ENCODE assay signal across 8 cellular contexts in the genomic region with DNA sequence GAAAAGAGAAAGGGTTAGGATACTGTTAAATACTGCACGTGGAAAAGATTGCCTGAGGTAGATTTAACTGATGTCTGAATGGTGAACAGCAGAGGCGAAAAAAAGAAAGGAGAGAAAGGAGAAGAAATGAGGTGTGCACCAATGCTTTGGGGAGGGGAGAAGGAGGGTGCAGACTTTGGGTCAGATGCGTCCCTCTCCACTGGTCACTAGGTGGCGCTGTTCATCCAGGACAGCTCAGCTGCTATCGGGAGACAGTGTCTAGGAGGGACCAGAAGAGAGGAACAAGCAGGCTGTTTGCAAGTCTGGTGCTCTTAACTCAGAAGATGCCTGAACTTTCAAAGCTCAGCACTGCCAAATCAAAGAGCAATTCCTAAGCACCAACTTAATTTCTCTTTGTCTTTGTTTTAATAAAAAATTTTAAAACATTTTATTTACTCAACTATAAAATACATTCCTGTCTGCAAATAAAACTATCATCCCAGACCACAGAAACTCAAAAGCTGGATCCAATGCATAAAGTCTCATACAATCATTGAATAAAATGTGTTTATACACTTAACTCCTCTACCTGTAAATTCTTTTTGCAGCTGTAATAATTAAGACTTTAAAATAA.
A peak's percentile ranks its signal among the peaks of the same experiment; 100 is the strongest.
DNase-seq lines count a peak whose midpoint lies in the region; ATAC-seq and TF ChIP-seq lines count a peak whose summit lies in the region.

No MANE protein-coding gene starts in this region.

- ATAC-seq in GM21515 (IDR thresholded peaks at IDR 0.05; ENCODE audit: unreplicated experiment): peak; percentile 87

- H2BK120ac ChIP-seq in trophoblast cell (ENCODE audit: insufficient read depth, low read length, poor library complexity): no peak overlapping the region

- H4K8ac ChIP-seq in trophoblast cell (ENCODE audit: low read depth, low read length): no peak overlapping the region

- no peak overlapping the region for H3K23ac ChIP-seq in trophoblast cell (ENCODE audit: low read length)

- H3K79me1 ChIP-seq in trophoblast cell (ENCODE audit: low read length): no peaks in the 10 kb centered on the region

- no peak overlapping the region for H3K27ac ChIP-seq in OCI-LY3 (ENCODE audit: low read length)
- no peak overlapping the region for H3K27ac ChIP-seq in trophoblast cell (ENCODE audit: low read depth, low read length)

- H3K27me3 ChIP-seq in OCI-LY3 (ENCODE audit: low read depth, low read length) (peaks cover 59% of the 10 kb centered on the region), trophoblast cell (ENCODE audit: insufficient read depth, low read length) (no peaks in the 10 kb centered on the region)

- peak; percentile 78 for TF ChIP-seq CTCF in OCI-LY3 (IDR thresholded peaks at IDR 0.05; ENCODE audit: low read depth, low read length)

- H4K20me1 ChIP-seq in OCI-LY3 (ENCODE audit: insufficient read depth, low read length): no peaks in the 10 kb centered on the region

- H4K12ac ChIP-seq in trophoblast cell (ENCODE audit: low read depth, low read length): no peak overlapping the region

- TF ChIP-seq EP300 in Ishikawa (IDR thresholded peaks at IDR 0.05; ENCODE audit: borderline replicate concordance): no peak

- no peak overlapping the region for H2AK5ac ChIP-seq in trophoblast cell (ENCODE audit: low read length)

- no peak overlapping the region for H4K91ac ChIP-seq in trophoblast cell (ENCODE audit: low read depth, low read length)

- H3K79me2 ChIP-seq in OCI-LY3 (ENCODE audit: low read length): no peaks in the 10 kb centered on the region
- H3K79me2 ChIP-seq in trophoblast cell (ENCODE audit: control insufficient read depth, insufficient read depth, low read length, poor library complexity): no peaks in the 10 kb centered on the region

- H3K9ac ChIP-seq in OCI-LY3 (ENCODE audit: low read length) (no peak overlapping the region), trophoblast cell (ENCODE audit: low read length) (no peak overlapping the region)

- H2BK12ac ChIP-seq in trophoblast cell (ENCODE audit: low read length): no peak overlapping the region

- H3K14ac ChIP-seq in trophoblast cell (ENCODE audit: low read length): no peak overlapping the region

- H3K4me3 ChIP-seq in OCI-LY3 (ENCODE audit: low read length) (no peak overlapping the region), trophoblast cell (ENCODE audit: low read depth, low read length) (no peak overlapping the region)

- no peak overlapping the region for H2AFZ ChIP-seq in OCI-LY3 (ENCODE audit: low read depth, low read length)
- H2AFZ ChIP-seq in trophoblast cell (ENCODE audit: insufficient read depth, low read length, poor library complexity): no peak overlapping the region

- no peaks in the 10 kb centered on the region for H3K4me1 ChIP-seq in OCI-LY3 (ENCODE audit: low read length)
- H3K4me1 ChIP-seq in trophoblast cell (ENCODE audit: control insufficient read depth in 1 of 2, insufficient read depth in 2 of 2, low read length in 2 of 2): no peaks in the 10 kb centered on the region

- H3K9me3 ChIP-seq in OCI-LY3 (ENCODE audit: insufficient read depth, low read length) (no peaks in the 10 kb centered on the region), trophoblast cell (ENCODE audit: insufficient read depth, low read depth, low read length) (no peaks in the 10 kb centered on the region)

- TF ChIP-seq RAD21 in Ishikawa (IDR thresholded peaks at IDR 0.05; ENCODE audit: low read depth): peak; percentile 96

- no peak overlapping the region for H3K4ac ChIP-seq in trophoblast cell (ENCODE audit: low read depth, low read length)

- H3K4me2 ChIP-seq in OCI-LY3 (ENCODE audit: low read length) (no peak overlapping the region), trophoblast cell (ENCODE audit: low read length) (no peak overlapping the region)

- DNase-seq in EH (ENCODE audit: low read depth) (peak; percentile 74), activated T-helper 1 cell treated with Interleukin-2 at 50 U/mL for 16 hours (ENCODE audit: low read depth) (peak; percentile 7), glomerular visceral epithelial cell (ENCODE audit: extremely low spot score) (peak; percentile 67), trophoblast cell (peak; percentile 71 to 93), amniotic stem cell (lab: John Stamatoyannopoulos, UW) (no peak)

- no CpG with 5 or more reads among the region's 5 CpGs for WGBS in trophoblast cell (ENCODE audit: extremely low coverage, insufficient coverage, insufficient read length)

- H3K18ac ChIP-seq in trophoblast cell (ENCODE audit: low read length): no peak overlapping the region

- H3K36me3 ChIP-seq in OCI-LY3 (replicated peaks; ENCODE audit: low read depth, low read length) (no peaks in the 10 kb centered on the region), trophoblast cell (ENCODE audit: control insufficient read depth in 1 of 2, insufficient read depth in 2 of 2, low read length in 2 of 2) (no peaks in the 10 kb centered on the region)

- H2BK5ac ChIP-seq in trophoblast cell (ENCODE audit: low read depth, low read length, poor library complexity): no peak overlapping the region

TF ChIP-seq in Ishikawa, 13 proteins besides CTCF, POLR2A, EP300 and RAD21:
- TF ChIP-seq MAX (IDR thresholded peaks at IDR 0.05) (no peak), CEBPB (IDR thresholded peaks at IDR 0.05) (no peak), TCF12 (IDR thresholded peaks at IDR 0.05; ENCODE audit: low read depth) (no peak), EGR1 (IDR thresholded peaks at IDR 0.05) (no peak), NFIC (IDR thresholded peaks at IDR 0.05) (no peak)
- TF ChIP-seq, protein P1, sequence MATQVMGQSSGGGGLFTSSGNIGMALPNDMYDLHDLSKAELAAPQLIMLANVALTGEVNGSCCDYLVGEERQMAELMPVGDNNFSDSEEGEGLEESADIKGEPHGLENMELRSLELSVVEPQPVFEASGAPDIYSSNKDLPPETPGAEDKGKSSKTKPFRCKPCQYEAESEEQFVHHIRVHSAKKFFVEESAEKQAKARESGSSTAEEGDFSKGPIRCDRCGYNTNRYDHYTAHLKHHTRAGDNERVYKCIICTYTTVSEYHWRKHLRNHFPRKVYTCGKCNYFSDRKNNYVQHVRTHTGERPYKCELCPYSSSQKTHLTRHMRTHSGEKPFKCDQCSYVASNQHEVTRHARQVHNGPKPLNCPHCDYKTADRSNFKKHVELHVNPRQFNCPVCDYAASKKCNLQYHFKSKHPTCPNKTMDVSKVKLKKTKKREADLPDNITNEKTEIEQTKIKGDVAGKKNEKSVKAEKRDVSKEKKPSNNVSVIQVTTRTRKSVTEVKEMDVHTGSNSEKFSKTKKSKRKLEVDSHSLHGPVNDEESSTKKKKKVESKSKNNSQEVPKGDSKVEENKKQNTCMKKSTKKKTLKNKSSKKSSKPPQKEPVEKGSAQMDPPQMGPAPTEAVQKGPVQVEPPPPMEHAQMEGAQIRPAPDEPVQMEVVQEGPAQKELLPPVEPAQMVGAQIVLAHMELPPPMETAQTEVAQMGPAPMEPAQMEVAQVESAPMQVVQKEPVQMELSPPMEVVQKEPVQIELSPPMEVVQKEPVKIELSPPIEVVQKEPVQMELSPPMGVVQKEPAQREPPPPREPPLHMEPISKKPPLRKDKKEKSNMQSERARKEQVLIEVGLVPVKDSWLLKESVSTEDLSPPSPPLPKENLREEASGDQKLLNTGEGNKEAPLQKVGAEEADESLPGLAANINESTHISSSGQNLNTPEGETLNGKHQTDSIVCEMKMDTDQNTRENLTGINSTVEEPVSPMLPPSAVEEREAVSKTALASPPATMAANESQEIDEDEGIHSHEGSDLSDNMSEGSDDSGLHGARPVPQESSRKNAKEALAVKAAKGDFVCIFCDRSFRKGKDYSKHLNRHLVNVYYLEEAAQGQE (IDR thresholded peaks at IDR 0.05; ENCODE audit: low read depth): peak; percentile 39; the same call in 1 of the 2 replicates
TF ChIP-seq in Ishikawa: peak in this region for 1.
